ENCODE assay signal across 10 cellular contexts in the genomic region with DNA sequence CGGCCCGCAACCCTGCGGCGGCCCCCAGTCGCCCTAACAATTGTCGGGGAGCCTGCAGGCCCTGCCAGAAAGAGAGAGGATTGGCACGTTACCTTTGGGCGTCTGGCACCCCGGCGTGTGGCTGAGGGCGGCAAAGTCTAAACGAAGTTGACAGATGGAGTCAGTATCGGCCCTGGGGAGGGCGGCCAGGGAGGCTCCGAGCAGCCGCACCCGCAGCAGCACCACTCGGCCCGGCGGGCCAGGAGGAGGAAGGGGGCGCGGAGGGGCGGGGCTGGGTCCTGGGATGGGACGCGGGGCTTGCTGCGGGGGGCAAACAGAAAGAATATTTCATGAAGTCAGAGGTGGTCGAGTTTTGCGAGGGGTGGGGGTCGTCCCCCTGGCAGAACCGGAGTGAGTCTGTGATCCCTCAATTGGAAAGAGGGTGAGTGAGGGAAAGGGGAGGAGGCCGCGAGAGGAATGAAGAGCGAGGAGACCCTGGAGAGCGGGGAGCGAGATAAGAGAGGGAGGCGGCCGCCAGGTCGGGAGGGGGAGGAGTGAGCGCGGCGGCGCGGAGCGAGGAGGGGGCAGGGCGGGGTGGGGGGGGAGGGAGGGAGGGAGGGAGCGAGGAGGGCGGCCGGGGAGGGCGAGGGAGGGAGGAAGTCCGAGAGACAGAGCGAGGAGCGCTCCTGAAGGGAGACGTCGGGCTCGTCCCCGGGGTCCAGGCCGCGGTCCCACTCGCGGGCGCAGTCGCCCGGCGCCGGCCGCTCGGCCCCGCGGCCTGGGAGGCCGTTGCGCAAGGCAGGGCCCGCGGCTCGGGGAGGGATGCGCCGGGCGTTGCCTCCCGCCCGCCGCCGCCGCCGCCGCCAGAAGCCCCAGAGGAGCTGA. TPM values are rescaled to one million over a fixed set of nuclear protein-coding genes. Genes with fewer than 3 reads are reported as not detected.
DNase-seq lines count a peak whose midpoint lies in the region; ATAC-seq, FAIRE-seq and TF ChIP-seq lines count a peak whose summit lies in the region.
"Had no signal": no experiment of that assay in that cellular context is flagged by ENCODE, and none has a peak within 500 bp of the region (broad histone marks: within the 10 kb centered on the region; RNA-seq: fewer than 3 reads in every experiment).

TSS of gene FOXF2 (plus strand) at position 650 of the 864 bp plus-strand sequence. CDS start 372 bp downstream, outside the sequence.

- H3K4me1 ChIP-seq in GM23248 (ENCODE audit: insufficient read depth) (no peaks in the 10 kb centered on the region), cardiac muscle cell (ENCODE audit: low read depth) (peaks cover 4% of the 10 kb centered on the region), gastrocnemius medialis (peaks cover 5 to 16% of the 10 kb centered on the region in 2 donors)

- H3K27ac ChIP-seq in GM23248 (peak within 1 kb of the TSS; percentile 44), cardiac muscle cell (no peak within 1 kb of the TSS), gastrocnemius medialis (peak within 1 kb of the TSS; percentile 6 to 56 (median 29))

- H3K4me2 ChIP-seq in GM23248 (ENCODE audit: unreplicated experiment), result peak within 1 kb of the TSS; percentile 82

- ATAC-seq in gastrocnemius medialis (peak in 1 of 2 donors; percentile 22), HG03442 (IDR thresholded peaks at IDR 0.05; ENCODE audit: unreplicated experiment) (no peak)

- WGBS in GM23248 (ENCODE audit: low coverage in 1 of 2, low lambda C conversion rate in 2 of 2, missing lambda C conversion rate in 2 of 2), 2 experiments, result 25 to 30% methylated on average over 31 to 55 of the region's 84 CpGs

- no peaks in the 10 kb centered on the region for H3F3A ChIP-seq in GM23248 (ENCODE audit: insufficient read depth)

- DNase-seq in GM23248 (peak; percentile 77), cardiac muscle cell (ENCODE audit: low read depth in 1 of 2, low spot score in 1 of 2) (peak; percentile 25 to 52), gastrocnemius medialis (no peak), NCI-H2081 treated with DMSO at 0.1 percent for 48 hours (lab: John Stamatoyannopoulos, UW) (no peak), SHP77 (lab: John Stamatoyannopoulos, UW) (no peak), D721Med (ENCODE audit: insufficient read length, low spot score) (no peak)

- intact Hi-C loops in gastrocnemius medialis (cut with DNase I; ENCODE audit: low total_unique reads), result no loop called here

- peak within 1 kb of the TSS; percentile 81 for H3K9ac ChIP-seq in GM23248

- in situ Hi-C loops in GM23248 (cut with MboI) (loop anchor here (25.0 kb wide), 1 partner anchor 477 kb away; no protein-coding TSS in a partner anchor), gastrocnemius medialis (cut with MboI; ENCODE audit: low sequenced_read_pairs in 4 of 4) (loop anchor here in 3 of 4 donors (10.0 to 25.0 kb wide), 4 partner anchors 594 to 802 kb away; no protein-coding TSS in a partner anchor)

- TF ChIP-seq CTCF in WI38 (IDR thresholded peaks at IDR 0.05; ENCODE audit: low read depth, low read length), result no peak
- TF ChIP-seq CTCF in cardiac muscle cell (IDR thresholded peaks at IDR 0.05; ENCODE audit: low read depth, low read length), result no peak
- no peak for TF ChIP-seq CTCF in gastrocnemius medialis (IDR thresholded peaks at IDR 0.05 in 4 of 5, conservative IDR thresholded peaks at IDR 0.05 in 1 of 5)
- TF ChIP-seq CTCF in D721Med (IDR thresholded peaks at IDR 0.05; ENCODE audit: insufficient read depth, missing control alignments), result no peak

- H3K9me2 ChIP-seq in GM23248 (ENCODE audit: insufficient read depth), result no peaks in the 10 kb centered on the region

- peak within 1 kb of the TSS; percentile 85 for H2AFZ ChIP-seq in GM23248

- H3K9me3 ChIP-seq in GM23248 (ENCODE audit: low read depth) (no peaks in the 10 kb centered on the region), cardiac muscle cell (ENCODE audit: low read depth) (no peaks in the 10 kb centered on the region), gastrocnemius medialis (no peaks in the 10 kb centered on the region)

- peak in 1 of 2 donors; percentile 9 for TF ChIP-seq POLR2A in gastrocnemius medialis (IDR thresholded peaks at IDR 0.05)

- H3K36me3 ChIP-seq in GM23248 (ENCODE audit: low read depth) (no peaks in the 10 kb centered on the region), cardiac muscle cell (no peaks in the 10 kb centered on the region), gastrocnemius medialis (no peaks in the 10 kb centered on the region)

- H3K4me3 ChIP-seq in GM23248, result peak within 1 kb of the TSS; percentile 78
- peak within 1 kb of the TSS; percentile 97 for H3K4me3 ChIP-seq in WI38 (ENCODE audit: low read depth, low read length)
- H3K4me3 ChIP-seq in cardiac muscle cell, result peak within 1 kb of the TSS; percentile 47
- peak within 1 kb of the TSS; percentile 39 to 54 (median 51) for H3K4me3 ChIP-seq in gastrocnemius medialis

- peaks cover 23% of the 10 kb centered on the region for H3K79me2 ChIP-seq in GM23248 (ENCODE audit: insufficient read depth)

- H3K27me3 ChIP-seq in GM23248 (replicated peaks; ENCODE audit: insufficient read depth), result no peaks in the 10 kb centered on the region
- H3K27me3 ChIP-seq in cardiac muscle cell, result peaks cover 100% of the 10 kb centered on the region
- H3K27me3 ChIP-seq in gastrocnemius medialis, result peaks cover 83 to 89% (median 87%) of the 10 kb centered on the region in 3 donors

- FAIRE-seq in D721Med (lab: Jason Lieb, UNC), result no peak
- FAIRE-seq: islet of Langerhans had no signal

- no peaks in the 10 kb centered on the region for H4K20me1 ChIP-seq in GM23248 (ENCODE audit: insufficient read depth)

RNA-seq across cellular contexts. Expression of gene FOXF2, which starts in this region (rescaled TPM):
- total RNA-seq in GM23248 (2014; rRNA removed; shearing (Covaris generic)), result 5.1 and 8.3 TPM in 2 replicates
- polyA plus RNA-seq in GM23248 (2016; fragmentation: Nextera tagmentation; extraction: Ambion mirVana) (2.5 and 2.7 TPM in 2 replicates), cardiac muscle cell (0.16 TPM in 2 replicates)
- total RNA-seq in cardiac muscle cell (0.09 TPM in 1 of 2 replicates, not detected in the other), gastrocnemius medialis (1 to 10 TPM in 2 of 4 donors, under 1 TPM in 2; 0.31 to 2.2 (median 1.1) TPM)
- total RNA-seq: LHCN-M2 had no signal

Comparison
In these comparisons a context has a peak if more than half of its experiments do, and no peak if none do; other contexts are left out.
1. Peak in DNase-seq and H3K4me3 ChIP-seq in cardiac muscle cell; RNA of the gene not detected or under 1 TPM.
2. H3K4me3 ChIP-seq: peak in every context shown above with its lines; median percentile 97 in WI38; 78 in GM23248; 51 in gastrocnemius medialis; 47 in cardiac muscle cell.